15 cellular contexts compared by ENCODE assay signal in the genomic region with DNA sequence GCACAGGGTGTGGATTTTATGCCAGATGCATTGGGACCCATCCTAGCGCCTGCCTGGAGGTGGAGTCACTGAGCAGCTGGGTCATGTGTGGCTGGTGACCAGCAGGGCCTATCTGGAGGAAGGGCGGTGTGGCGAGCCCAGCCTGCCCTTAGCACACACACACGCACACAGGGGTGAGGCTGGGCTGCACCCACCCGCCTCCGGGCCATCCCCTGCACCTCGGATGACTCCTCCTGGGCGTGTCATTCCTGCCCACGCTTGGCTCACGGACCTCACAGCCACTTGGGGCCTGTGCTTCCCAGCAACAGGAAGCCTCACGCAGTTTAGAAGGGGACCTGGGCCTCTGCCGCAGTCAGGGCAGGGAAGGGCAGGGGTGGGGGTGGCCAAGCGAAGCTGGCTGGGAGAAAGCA. TPM values are rescaled to one million over a fixed set of nuclear protein-coding genes. Genes with fewer than 3 reads are reported as not detected.
DNase-seq lines count a peak whose midpoint lies in the region; FAIRE-seq and TF ChIP-seq lines count a peak whose summit lies in the region.
"Had no signal": no experiment of that assay in that cellular context is flagged by ENCODE, and none has a peak within 500 bp of the region (broad histone marks: within the 10 kb centered on the region; RNA-seq: fewer than 3 reads in every experiment).

No MANE protein-coding gene starts in this region.

- H3K9me3 ChIP-seq in H9 (ENCODE audit: control insufficient read depth, low read depth, low read length): no peaks in the 10 kb centered on the region
- H3K9me3 ChIP-seq in keratinocyte (ENCODE audit: control insufficient read depth, low read depth, low read length): no peaks in the 10 kb centered on the region
- peaks cover 0 to 20% (median 0%) of the 10 kb centered on the region in 8 donors for H3K9me3 ChIP-seq in spleen
- H3K9me3 ChIP-seq: transverse colon had no signal

- in situ Hi-C loops in KBM-7 (cut with MboI; ENCODE audit: low pct_unique_long_range_greater_than_20kb, low sequenced_read_pairs): no loop called here

- H2BK12ac ChIP-seq in H9 (ENCODE audit: insufficient read length, low read depth, low read length): no peak overlapping the region

- no peak overlapping the region for H3K14ac ChIP-seq in H9 (ENCODE audit: insufficient read depth, low read length)

- no peak overlapping the region for H2BK20ac ChIP-seq in H9 (ENCODE audit: low read depth, low read length, poor library complexity, severe bottlenecking)

- H3K27me3 ChIP-seq in H9 (ENCODE audit: insufficient read depth, low read length) (no peaks in the 10 kb centered on the region), keratinocyte (ENCODE audit: control insufficient read depth, extremely low read depth, insufficient read depth, low read length) (no peaks in the 10 kb centered on the region), spleen (replicated peaks in 1 of 7) (peaks cover 0 to 12% (median 0%) of the 10 kb centered on the region in 7 donors)
- H3K27me3 ChIP-seq: transverse colon had no signal

- H3K9ac ChIP-seq in H9 (ENCODE audit: extremely low read depth, insufficient read length, low read length) (no peak overlapping the region), keratinocyte (ENCODE audit: control insufficient read depth, extremely low read depth, insufficient read depth, low read length) (peak overlapping the region; percentile 61)

- peak; percentile 63 for FAIRE-seq in keratinocyte (lab: Jason Lieb, UNC)

- peaks cover 2 to 6% of the 10 kb centered on the region in 2 experiments; a peak in 2 of 4 replicates for H3K4me1 Mint-ChIP-seq in H9

- no peak overlapping the region for H2AK5ac ChIP-seq in H9 (ENCODE audit: insufficient read length, low read length)

- no peak overlapping the region for H2BK5ac ChIP-seq in H9 (ENCODE audit: insufficient read length, low read length)

- no peak overlapping the region for H3K23ac ChIP-seq in H9 (ENCODE audit: insufficient read length, low read depth, low read length)

- H3K4me1 ChIP-seq in H9 (ENCODE audit: insufficient read depth, low read length): no peaks in the 10 kb centered on the region
- peaks cover 37% of the 10 kb centered on the region for H3K4me1 ChIP-seq in keratinocyte (ENCODE audit: control insufficient read depth, extremely low read depth, insufficient read depth, low read length)
- H3K4me1 ChIP-seq in spleen: no peaks in the 10 kb centered on the region
- H3K4me1 ChIP-seq: transverse colon had no signal

- H3K9me1 ChIP-seq in keratinocyte (ENCODE audit: control insufficient read depth, extremely low read depth, insufficient read depth, low read length): no peaks in the 10 kb centered on the region

- H2AFZ ChIP-seq in H9 (ENCODE audit: low read length) (no peak overlapping the region), keratinocyte (ENCODE audit: control insufficient read depth, low read length) (peak overlapping the region; percentile 82)

- H3K4me2 ChIP-seq in H9 (ENCODE audit: insufficient read depth, insufficient read length, low read length) (no peak overlapping the region), keratinocyte (ENCODE audit: control insufficient read depth, extremely low read depth, insufficient read depth, low read depth, low read length) (peak overlapping the region; percentile 60)

- no peaks in the 10 kb centered on the region for H3K23me2 ChIP-seq in H9 (ENCODE audit: insufficient read length, low read depth, low read length, poor library complexity, severe bottlenecking)

- no peak overlapping the region for H3K27ac ChIP-seq in H9 (ENCODE audit: insufficient read length, low read depth, low read length)
- peak overlapping the region; percentile 61 for H3K27ac ChIP-seq in keratinocyte (ENCODE audit: control insufficient read depth, insufficient read depth, low read length)
- no peak overlapping the region for H3K27ac ChIP-seq in spleen
- H3K27ac ChIP-seq: transverse colon had no signal

- no peaks in the 10 kb centered on the region for H4K20me1 ChIP-seq in H9 (ENCODE audit: control insufficient read depth, insufficient read depth, insufficient read length)
- no peaks in the 10 kb centered on the region for H4K20me1 ChIP-seq in keratinocyte (ENCODE audit: control insufficient read depth, extremely low read depth, insufficient read depth, low read length)

- H3K4me3 ChIP-seq in epithelial cell of esophagus (ENCODE audit: low read length) (no peak overlapping the region), keratinocyte (ENCODE audit: control insufficient read depth in 2 of 3, extremely low read depth in 1 of 3, insufficient read depth in 2 of 3, low read depth in 1 of 3, low read length in 3 of 3) (no peak overlapping the region), spleen (no peak overlapping the region)
- H3K4me3 ChIP-seq: transverse colon had no signal

- DNase-seq in H9 (peak; percentile 78), epithelial cell of esophagus (ENCODE audit: low read depth) (peak; percentile 76), keratinocyte (ENCODE audit: low read depth, low spot score) (peak; percentile 79), spleen (peak; percentile 29), SHP77 treated with DMSO at 0.1 percent for 48 hours (lab: John Stamatoyannopoulos, UW) (no peak), hypothalamus (lab: John Stamatoyannopoulos, UW) (no peak), KBM-7 (no peak), NCI-H1417 treated with DMSO at 0.1 percent for 48 hours (lab: John Stamatoyannopoulos, UW) (no peak)
- DNase-seq: DMS153, NCI-H1930, NCI-H524 treated with DMSO at 0.1 percent for 48 hours, PC-3, transverse colon had no signal

- H4K5ac ChIP-seq in H9 (ENCODE audit: insufficient read length, low read depth, low read length): no peak overlapping the region

- no CpG with 5 or more reads among the region's 13 CpGs for WGBS in H9 (ENCODE audit: extremely low coverage, insufficient read length, low lambda C conversion rate)
- 57 to 68% (median 66%) methylated on average over 3 to 13 of the region's 13 CpGs for WGBS in spleen, 5 donors

- intact Hi-C loops in spleen (cut with DNase I; ENCODE audit: low total_unique reads): no loop called here

- no peak overlapping the region for H2BK15ac ChIP-seq in H9 (ENCODE audit: low read depth, low read length)

- H3K56ac ChIP-seq in H9 (ENCODE audit: insufficient read length, low read depth, low read length): no peak overlapping the region

- dilution Hi-C loops in keratinocyte (cut with MboI; ENCODE audit: extremely low pct_ligation_motif_present, low sequenced_read_pairs): no loop called here

- no peak for TF ChIP-seq POLR2A in spleen (IDR thresholded peaks at IDR 0.05)

- H3K4me3 Mint-ChIP-seq in H9: no peak overlapping the region

- no peak overlapping the region for H4K8ac ChIP-seq in H9 (replicated peaks; ENCODE audit: insufficient read length, low read depth, low read length)

- no peaks in the 10 kb centered on the region for H3K79me2 ChIP-seq in H9 (ENCODE audit: insufficient read depth, low read length)
- no peaks in the 10 kb centered on the region for H3K79me2 ChIP-seq in keratinocyte (ENCODE audit: control insufficient read depth, insufficient read depth, low read length)

- H3K9me3 Mint-ChIP-seq in H9: no peaks in the 10 kb centered on the region
- H3K9me3 Mint-ChIP-seq: activated naive CD4-positive, alpha-beta T cell treated with anti-CD3 and anti-CD28 coated beads, Interleukin-2, amount 50 U/mL, for 72 hours had no signal

- H3K79me1 ChIP-seq in H9 (ENCODE audit: insufficient read depth, low read depth, low read length, poor library complexity, severe bottlenecking): no peaks in the 10 kb centered on the region

- H3K18ac ChIP-seq in H9 (ENCODE audit: insufficient read length, low read depth, low read length): no peak overlapping the region

- H3T11ph ChIP-seq in H9 (ENCODE audit: low read length): no peak overlapping the region

- H3K36me3 ChIP-seq in keratinocyte (ENCODE audit: control insufficient read depth in 2 of 2, extremely low read depth in 1 of 2, insufficient read depth in 2 of 2, low read length in 2 of 2) (no peaks in the 10 kb centered on the region), spleen (no peaks in the 10 kb centered on the region)
- H3K36me3 ChIP-seq: transverse colon had no signal

- no peak overlapping the region for H3K4ac ChIP-seq in H9 (ENCODE audit: low read depth, low read length)

- no peaks in the 10 kb centered on the region for H3K36me3 Mint-ChIP-seq in H9 (ENCODE audit: insufficient read depth in 1 of 3, low read depth in 3 of 3)
- H3K36me3 Mint-ChIP-seq: activated naive CD4-positive, alpha-beta T cell treated with anti-CD3 and anti-CD28 coated beads, Interleukin-2, amount 50 U/mL, for 72 hours had no signal

- H3K27me3 Mint-ChIP-seq in H9 (ENCODE audit: low read depth): peaks cover 76% of the 10 kb centered on the region

- H3K27ac Mint-ChIP-seq in H9: no peak overlapping the region
- H3K27ac Mint-ChIP-seq: activated naive CD4-positive, alpha-beta T cell treated with anti-CD3 and anti-CD28 coated beads, Interleukin-2, amount 50 U/mL, for 72 hours had no signal

- no peak overlapping the region for H2BK120ac ChIP-seq in H9 (ENCODE audit: low read depth, low read length, poor library complexity, severe bottlenecking)

- H4K91ac ChIP-seq in H9 (ENCODE audit: insufficient read length, low read depth, low read length): no peak overlapping the region

- peak; percentile 37; the same call in 2 of the 3 replicates for TF ChIP-seq CTCF in H9 (conservative IDR thresholded peaks at IDR 0.05)
- no peak for TF ChIP-seq CTCF in epithelial cell of esophagus (IDR thresholded peaks at IDR 0.05; ENCODE audit: insufficient read depth, low read depth, low read length, missing control alignments)
- peak in 2 of 3 experiments; percentile 21 to 42 for TF ChIP-seq CTCF in keratinocyte (optimal IDR thresholded peaks at IDR 0.05 in 1 of 3, IDR thresholded peaks at IDR 0.05 in 1 of 3, conservative IDR thresholded peaks at IDR 0.05 in 1 of 3; ENCODE audit: extremely low read depth in 1 of 3, insufficient read depth in 2 of 3, low read length in 3 of 3)
- TF ChIP-seq CTCF in spleen (IDR thresholded peaks at IDR 0.05 in 8 of 11, conservative IDR thresholded peaks at IDR 0.05 in 3 of 11): no peak

RNA-seq across cellular contexts. Expression of gene FZD10, which starts 36.2 kb away (rescaled TPM):
- total RNA-seq in H9 (2021): 0.55 and 1.0 TPM in 2 replicates
- polyA plus RNA-seq in keratinocyte: 0.55 to 1.9 TPM (median 0.67 TPM) in 3 replicates
- 0.91 TPM for polyA plus RNA-seq in keratinocyte (2011; ENCODE audit: low read depth)
- polyA plus RNA-seq in keratinocyte (2011; cell fraction: cytosol; rRNA removed): 0.29 and 0.48 TPM in 2 replicates
- 1.1 TPM in 2 replicates for polyA plus RNA-seq in keratinocyte (2011; cell fraction: nucleus; rRNA removed)
- 2.0 and 2.3 TPM in 2 replicates for polyA plus RNA-seq in keratinocyte (2012; ENCODE audit: low replicate concordance)
- 1.1 to 1.4 TPM (median 1.3 TPM) in 3 replicates for polyA minus RNA-seq in keratinocyte
- polyA minus RNA-seq in keratinocyte (2011; cell fraction: cytosol; rRNA and poly(A)+ RNA removed): 2.9 TPM
- 1.5 and 2.3 TPM in 2 replicates for polyA minus RNA-seq in keratinocyte (2011; cell fraction: nucleus; rRNA and poly(A)+ RNA removed)
- total RNA-seq in spleen: under 1 TPM in 3 of 7 donors, not detected in 4; 0.11 to 0.20 (median 0.18) TPM
- under 1 TPM in 2 of 3 donors, not detected in 1; 0.02 to 0.06 TPM for polyA plus RNA-seq in spleen
- total RNA-seq: activated naive CD4-positive, alpha-beta T cell treated with anti-CD3 and anti-CD28 coated beads, Interleukin-2, amount 50 U/mL, for 72 hours; myocyte; PC-3 had no signal

Comparison
In these comparisons a context has a peak if more than half of its experiments do, and no peak if none do; other contexts are left out.
1. DNase-seq: peak in H9 (single experiment), epithelial cell of esophagus (single experiment), keratinocyte (single experiment) and spleen (single experiment); none in SHP77 treated with DMSO at 0.1 percent for 48 hours (single experiment), hypothalamus (0 of 51), KBM-7 (single experiment) and NCI-H1417 treated with DMSO at 0.1 percent for 48 hours (single experiment).
2. CTCF ChIP-seq: peak in H9 (single experiment) and keratinocyte (2 of 3); none in epithelial cell of esophagus (single experiment) and spleen (0 of 11).